Comparison of ENCODE assay signal across 10 cellular contexts in genomic region chr9:95981741-95982390, GRCh38.
DNase-seq lines count a peak whose midpoint lies in the region; ATAC-seq and TF ChIP-seq lines count a peak whose summit lies in the region.
"Had no signal": no experiment of that assay in that cellular context is flagged by ENCODE, and none has a peak within 500 bp of the region (broad histone marks: within the 10 kb centered on the region; RNA-seq: fewer than 3 reads in every experiment).

No MANE protein-coding gene starts in this region.

- H3K36me3 Mint-ChIP-seq in T-helper 17 cell (ENCODE audit: low read depth), result peaks cover 7% of the 10 kb centered on the region
- H3K36me3 Mint-ChIP-seq in nephron (ENCODE audit: low read depth), result peaks cover 48% of the 10 kb centered on the region

- no peaks in the 10 kb centered on the region for H3K27me3 Mint-ChIP-seq in T-helper 17 cell
- H3K27me3 Mint-ChIP-seq in nephron (ENCODE audit: low read depth), result no peaks in the 10 kb centered on the region

- no peaks in the 10 kb centered on the region for H3K9me3 ChIP-seq in T-helper 17 cell (ENCODE audit: control insufficient read depth, low read length, poor library complexity, severe bottlenecking)

- H3K27ac Mint-ChIP-seq in T-helper 17 cell, result peak overlapping the region; percentile 54
- H3K27ac Mint-ChIP-seq in nephron, result peak overlapping the region in 2 of 3 experiments; percentile 17 to 29

- no peak for TF ChIP-seq CTCF in nephron (IDR thresholded peaks at IDR 0.05; ENCODE audit: unreplicated experiment in 3 of 3)

- H3K9me3 Mint-ChIP-seq in nephron, result no peaks in the 10 kb centered on the region

- H3K4me3 Mint-ChIP-seq in T-helper 17 cell (no peak overlapping the region), nephron (no peak overlapping the region)

- H3K4me1 Mint-ChIP-seq in T-helper 17 cell, result peaks cover 18% of the 10 kb centered on the region
- H3K4me1 Mint-ChIP-seq in nephron, result peaks cover 28% of the 10 kb centered on the region

- peak; percentile 94 for ATAC-seq in T-helper 17 cell
- no peak for ATAC-seq in GM21529 (IDR thresholded peaks at IDR 0.05; ENCODE audit: unreplicated experiment)

- peak; percentile 2 for DNase-seq in EH (ENCODE audit: low read depth)
- DNase-seq in NCI-H1092 treated with DMSO at 0.1 percent for 48 hours (lab: John Stamatoyannopoulos, UW), result peak; percentile 88
- no peak for DNase-seq in T-helper 17 cell
- DNase-seq in mucosa of gallbladder (ENCODE audit: low spot score), result no peak
- DNase-seq in middle frontal gyrus (ENCODE audit: extremely low spot score, low spot score), result no peak
- DNase-seq: foreskin melanocyte, mesendoderm, Right ventricle myocardium superior had no signal

Comparison
In these comparisons a context has a peak if more than half of its experiments do, and no peak if none do; other contexts are left out.
1. DNase-seq: peak in EH (single experiment) and NCI-H1092 treated with DMSO at 0.1 percent for 48 hours (single experiment); none in T-helper 17 cell (0 of 3), mucosa of gallbladder (single experiment) and middle frontal gyrus (single experiment).